Comparison of ENCODE assay signal across 7 cellular contexts in genomic region chr3:37396731-37397130, GRCh38. TPM values are rescaled to one million over a fixed set of nuclear protein-coding genes. Genes with fewer than 3 reads are reported as not detected.
"Had no signal": no experiment of that assay in that cellular context is flagged by ENCODE, and none has a peak within 500 bp of the region (broad histone marks: within the 10 kb centered on the region; RNA-seq: fewer than 3 reads in every experiment).

No MANE protein-coding gene starts in this region.

- H3K27me3 Mint-ChIP-seq: IgD-negative memory B cell had no signal

- DNase-seq: KBM-7, KG1 had no signal

- H3K4me3 ChIP-seq: K562 had no signal

- H3K4me3 Mint-ChIP-seq: IgD-negative memory B cell had no signal

- H3K4me1 Mint-ChIP-seq: IgD-negative memory B cell had no signal

RNA-seq across cellular contexts. Expression of gene ITGA9, which starts 55.2 kb away (rescaled TPM):
- total RNA-seq: HT-29, HT1080 had no signal
- polyA plus RNA-seq: IgD-negative memory B cell, IMR-90 had no signal
